ENCODE assay signal across 13 cellular contexts in genomic region chr11:73331138-73331916, GRCh38. TPM values are rescaled to one million over a fixed set of nuclear protein-coding genes. Genes with fewer than 3 reads are reported as not detected.
A peak's percentile ranks its signal among the peaks of the same experiment; 100 is the strongest.
DNase-seq lines count a peak whose midpoint lies in the region; ATAC-seq and TF ChIP-seq lines count a peak whose summit lies in the region.
"Had no signal": no experiment of that assay in that cellular context is flagged by ENCODE, and none has a peak within 500 bp of the region (broad histone marks: within the 10 kb centered on the region; RNA-seq: fewer than 3 reads in every experiment).

No MANE protein-coding gene starts in this region.

- H3K4me3 ChIP-seq in HUES48 (ENCODE audit: low read depth, low read length) (no peak overlapping the region), brain microvascular endothelial cell (ENCODE audit: low read depth, low read length) (no peak overlapping the region), gastrocnemius medialis (no peak overlapping the region), adrenal gland (no peak overlapping the region)
- H3K4me3 ChIP-seq: pancreas had no signal

- H3K9ac ChIP-seq in HUES48 (ENCODE audit: low read depth, low read length): no peak overlapping the region

- no peak for TF ChIP-seq POLR2A in gastrocnemius medialis (IDR thresholded peaks at IDR 0.05)
- no peak for TF ChIP-seq POLR2A in adrenal gland (IDR thresholded peaks at IDR 0.05)

- WGBS in adrenal gland, 4 donors: 33 to 52% (median 46%) methylated on average over 3 to 4 of the region's 4 CpGs

- DNase-seq in brain microvascular endothelial cell (peak; percentile 50), iPS-NIHi11 (ENCODE audit: low spot score) (peak; percentile 86), gastrocnemius medialis (no peak), adrenal gland (no peak)
- DNase-seq in activated CD8-positive, alpha-beta memory T cell treated with anti-CD3 and anti-CD28 coated beads, Interleukin-2, amount 50 U/mL, for 48 hours: no peak
- DNase-seq: activated CD4-positive, alpha-beta T cell treated with anti-CD3 and anti-CD28 coated beads, Interleukin-2, amount 10 ng/mL, durations not matched to agents 24 days and 14 days; activated naive CD8-positive, alpha-beta T cell treated with anti-CD3 and anti-CD28 coated beads, Interleukin-2, amount 10 ng/mL, durations not matched to agents 7 days and 5 days; CD8-positive, alpha-beta T cell; NCI-H146 had no signal

- H3K27ac ChIP-seq in HUES48 (ENCODE audit: low read depth, low read length) (peak overlapping the region; percentile 14), brain microvascular endothelial cell (peak overlapping the region; percentile 17), gastrocnemius medialis (peak overlapping the region in 3 of 4 donors; percentile 11 to 55 (median 37)), adrenal gland (peak overlapping the region in 2 of 5 donors; percentile 38 to 64)

- in situ Hi-C loops in brain microvascular endothelial cell (cut with HindIII; ENCODE audit: low pct_ligation_motif_present, low sequenced_read_pairs): no loop called here
- in situ Hi-C loops in gastrocnemius medialis (cut with MboI; ENCODE audit: low sequenced_read_pairs in 4 of 4): no loop called here

- peaks cover 47% of the 10 kb centered on the region for H3K27me3 ChIP-seq in HUES48 (ENCODE audit: control insufficient read depth, insufficient read depth, low read length)
- H3K27me3 ChIP-seq in brain microvascular endothelial cell (replicated peaks): no peaks in the 10 kb centered on the region
- no peaks in the 10 kb centered on the region for H3K27me3 ChIP-seq in gastrocnemius medialis
- no peaks in the 10 kb centered on the region for H3K27me3 ChIP-seq in adrenal gland
- H3K27me3 ChIP-seq: pancreas had no signal

- ATAC-seq in gastrocnemius medialis (no peak), HG03460 (IDR thresholded peaks at IDR 0.05; ENCODE audit: unreplicated experiment) (no peak), GM18511 (IDR thresholded peaks at IDR 0.05; ENCODE audit: unreplicated experiment) (no peak)
- ATAC-seq: CD8-positive, alpha-beta T cell had no signal

- H3K36me3 ChIP-seq in HUES48 (ENCODE audit: control insufficient read depth, insufficient read depth, low read length) (no peaks in the 10 kb centered on the region), brain microvascular endothelial cell (replicated peaks) (no peaks in the 10 kb centered on the region), gastrocnemius medialis (no peaks in the 10 kb centered on the region), adrenal gland (replicated peaks in 1 of 2) (no peaks in the 10 kb centered on the region)
- H3K36me3 ChIP-seq: pancreas had no signal

- peak; percentile 10 for TF ChIP-seq CTCF in brain microvascular endothelial cell (IDR thresholded peaks at IDR 0.05; ENCODE audit: low read depth, low read length, missing control alignments)
- TF ChIP-seq CTCF in gastrocnemius medialis (IDR thresholded peaks at IDR 0.05 in 4 of 5, conservative IDR thresholded peaks at IDR 0.05 in 1 of 5): no peak
- TF ChIP-seq CTCF in adrenal gland (IDR thresholded peaks at IDR 0.05): no peak

- intact Hi-C loops in gastrocnemius medialis (cut with DNase I; ENCODE audit: low total_unique reads): loop anchor here (5.0 to 10.0 kb wide), 2 partner anchors 144 to 497 kb away; no protein-coding TSS in a partner anchor
- intact Hi-C loops in adrenal gland (cut with DNase I): no loop called here

- no peaks in the 10 kb centered on the region for H3K9me3 ChIP-seq in HUES48 (ENCODE audit: control insufficient read depth, insufficient read depth, low read length)
- no peaks in the 10 kb centered on the region for H3K9me3 ChIP-seq in gastrocnemius medialis
- H3K9me3 ChIP-seq in adrenal gland (replicated peaks in 1 of 3): no peaks in the 10 kb centered on the region
- H3K9me3 ChIP-seq: pancreas had no signal

- H3K4me1 ChIP-seq in HUES48 (ENCODE audit: control insufficient read depth, insufficient read depth, low read length) (peaks cover 40% of the 10 kb centered on the region), gastrocnemius medialis (peaks cover 9 to 16% of the 10 kb centered on the region in 2 donors), adrenal gland (replicated peaks in 1 of 2) (peaks cover 0 to 31% of the 10 kb centered on the region in 2 donors)

RNA-seq across cellular contexts. Expression of gene ARHGEF17, which starts 23.3 kb away (rescaled TPM):
- total RNA-seq in gastrocnemius medialis (10 to 100 TPM in 3 of 4 donors, 1 to 10 TPM in 1; 8.9 to 16.9 (median 13.9) TPM), adrenal gland (10 to 100 TPM; 12.7 to 35.5 (median 22.7) TPM)
- 10 to 100 TPM in 2 of 3 donors, 1 to 10 TPM in 1; 8.1 to 48.2 (median 18.8) TPM for polyA plus RNA-seq in adrenal gland
- total RNA-seq: activated CD4-positive, alpha-beta T cell treated with anti-CD3 and anti-CD28 coated beads, Interleukin-2, amount 10 ng/mL, durations not matched to agents 24 days and 14 days; activated naive CD8-positive, alpha-beta T cell treated with anti-CD3 and anti-CD28 coated beads, Interleukin-2, amount 10 ng/mL, durations not matched to agents 7 days and 5 days had no signal

RNA-seq across cellular contexts. Expression of gene RELT, which starts 44.9 kb away (rescaled TPM):
- 10 to 100 TPM; 18.5 to 63.5 (median 36.7) TPM for total RNA-seq in gastrocnemius medialis
- 1 to 10 TPM; 4.4 to 8.7 (median 6.4) TPM for total RNA-seq in adrenal gland
- 1 to 10 TPM in 2 of 3 donors, under 1 TPM in 1; 0.73 to 4.7 (median 2.3) TPM for polyA plus RNA-seq in adrenal gland

RNA-seq across cellular contexts. Expression of gene P2RY6, which starts 59.2 kb away (rescaled TPM):
- total RNA-seq in gastrocnemius medialis: 1 to 10 TPM in 2 of 4 donors, under 1 TPM in 1, not detected in 1; 0.78 to 2.8 (median 1.1) TPM
- 1 to 10 TPM; 3.7 to 5.9 (median 4.6) TPM for total RNA-seq in adrenal gland
- polyA plus RNA-seq in adrenal gland: 1 to 10 TPM in 1 of 3 donors, under 1 TPM in 2; 0.75 to 2.3 (median 0.97) TPM
- total RNA-seq: activated CD4-positive, alpha-beta T cell treated with anti-CD3 and anti-CD28 coated beads, Interleukin-2, amount 10 ng/mL, durations not matched to agents 24 days and 14 days; CD8-positive, alpha-beta T cell had no signal

Comparison
In these comparisons a context has a peak if more than half of its experiments do, and no peak if none do; other contexts are left out.
1. DNase-seq: peak in brain microvascular endothelial cell (single experiment) and iPS-NIHi11 (single experiment); none in gastrocnemius medialis (0 of 2), activated CD8-positive, alpha-beta memory T cell treated with anti-CD3 and anti-CD28 coated beads, Interleukin-2, amount 50 U/mL, for 48 hours (single experiment) and adrenal gland (0 of 7).